In the genomic region with DNA sequence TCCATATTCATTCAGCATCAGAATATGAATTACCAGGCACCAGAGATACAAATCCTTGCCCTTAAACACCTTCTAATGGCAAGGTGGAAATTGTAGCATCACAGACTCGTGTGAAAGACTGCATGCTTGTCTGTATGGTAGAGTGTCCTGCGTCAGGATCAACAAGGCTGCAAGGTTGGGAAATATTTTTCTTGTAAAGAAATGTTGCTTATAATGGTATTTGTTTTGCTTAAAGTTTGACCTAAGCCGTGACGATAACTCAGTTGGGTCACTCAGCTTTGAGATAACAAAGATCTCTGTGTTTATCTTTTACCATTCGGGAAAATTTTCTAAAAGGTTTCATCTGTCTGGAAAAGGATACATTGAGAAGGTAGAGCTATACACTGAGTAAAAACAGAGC, we compare ENCODE assay signal across 31 cellular contexts.
DNase-seq lines count a peak whose midpoint lies in the region; ATAC-seq, FAIRE-seq and TF ChIP-seq lines count a peak whose summit lies in the region.
"Had no signal": no experiment of that assay in that cellular context is flagged by ENCODE, and none has a peak within 500 bp of the region (broad histone marks: within the 10 kb centered on the region; RNA-seq: fewer than 3 reads in every experiment).

No MANE protein-coding gene starts in this region.

- TF ChIP-seq EP300 in A549 (IDR thresholded peaks at IDR 0.05): peak; percentile 100

- H3K4me2 ChIP-seq in A549: peak overlapping the region; percentile 77

- no peak overlapping the region for H3K4me3 Mint-ChIP-seq in osteocyte (ENCODE audit: unreplicated experiment)
- H3K4me3 Mint-ChIP-seq: activated CD4-positive, alpha-beta T cell treated with anti-CD3 and anti-CD28 coated beads, Interleukin-2, amount 10 ng/mL, durations not matched to agents 7 days and 5 days; activated naive CD4-positive, alpha-beta T cell treated with anti-CD3 and anti-CD28 coated beads for 36 hours; CD4-positive, alpha-beta memory T cell; endodermal cell had no signal

- peak overlapping the region; percentile 16; the same call in 2 of the 3 replicates for H3K4me3 ChIP-seq in A549
- H3K4me3 ChIP-seq in choroid plexus epithelial cell (ENCODE audit: low read depth, low read length): no peak overlapping the region
- H3K4me3 ChIP-seq: adrenal gland, cardiac muscle cell, esophagus squamous epithelium, GM12878, K562, left lung, MG63, psoas muscle, sigmoid colon, suprapubic skin had no signal

- TF ChIP-seq CTCF in A549 (IDR thresholded peaks at IDR 0.05) (no peak), choroid plexus epithelial cell (conservative IDR thresholded peaks at IDR 0.05; ENCODE audit: low read depth, low read length) (no peak), osteocyte (IDR thresholded peaks at IDR 0.05) (no peak)

- POLR2A ChIA-PET in A549 (lab: Yijun Ruan, JAX): interaction anchor here (1.2 to 2.7 kb wide), 6 partner anchors 20 to 88 kb away, joined by 3 to 17 read pairs (median 10); a partner anchor contains a TSS

- H3K4me1 Mint-ChIP-seq in osteocyte (ENCODE audit: unreplicated experiment): peaks cover 56% of the 10 kb centered on the region
- H3K4me1 Mint-ChIP-seq: activated CD4-positive, alpha-beta T cell treated with anti-CD3 and anti-CD28 coated beads, Interleukin-2, amount 10 ng/mL, durations not matched to agents 7 days and 5 days; CD4-positive, alpha-beta memory T cell had no signal

- no peaks in the 10 kb centered on the region for H3K9me3 Mint-ChIP-seq in osteocyte (ENCODE audit: unreplicated experiment)
- H3K9me3 Mint-ChIP-seq: activated CD4-positive, alpha-beta T cell treated with anti-CD3 and anti-CD28 coated beads, Interleukin-2, amount 10 ng/mL, durations not matched to agents 7 days and 5 days; activated naive CD4-positive, alpha-beta T cell treated with anti-CD3 and anti-CD28 coated beads for 36 hours; endodermal cell had no signal

- 0% methylated on average over 5 of the region's 5 CpGs for WGBS in A549 (ENCODE audit: missing lambda C conversion rate)

- CTCF ChIA-PET in A549 (lab: Yijun Ruan, JAX): interaction anchor here (0.7 to 4.6 kb wide), 6 partner anchors 89 to 977 kb away, joined by 3 to 41 read pairs (median 3); no protein-coding TSS in a partner anchor

- peak; percentile 56 for FAIRE-seq in A549 (lab: Jason Lieb, UNC)
- FAIRE-seq: A204.1, GM12878, H54 had no signal

- H3K36me3 Mint-ChIP-seq in osteocyte (ENCODE audit: unreplicated experiment): no peaks in the 10 kb centered on the region
- H3K36me3 Mint-ChIP-seq: CD4-positive, alpha-beta memory T cell had no signal

- peak; percentile 54 to 59 for ATAC-seq in A549
- ATAC-seq: GM12878, K562, psoas muscle had no signal

- TF ChIP-seq RAD21 in A549 (conservative IDR thresholded peaks at IDR 0.05 in 1 of 2, IDR thresholded peaks at IDR 0.05 in 1 of 2): peak; percentile 39 to 81; a peak in 4 of 5 replicates

- H3K9me3 ChIP-seq in A549: no peaks in the 10 kb centered on the region; the same call in 2 of the 3 replicates
- H3K9me3 ChIP-seq: adrenal gland, esophagus squamous epithelium, left lung, psoas muscle, sigmoid colon, suprapubic skin had no signal

- peaks cover 65% of the 10 kb centered on the region for H3K4me1 ChIP-seq in A549
- H3K4me1 ChIP-seq: adrenal gland, psoas muscle, sigmoid colon had no signal

- no peak for TF ChIP-seq POLR2A in A549 (IDR thresholded peaks at IDR 0.05; ENCODE audit: low read length)

- no peaks in the 10 kb centered on the region for H3K27me3 Mint-ChIP-seq in osteocyte (ENCODE audit: unreplicated experiment)
- H3K27me3 Mint-ChIP-seq: activated CD4-positive, alpha-beta T cell treated with anti-CD3 and anti-CD28 coated beads, Interleukin-2, amount 10 ng/mL, durations not matched to agents 7 days and 5 days; CD4-positive, alpha-beta memory T cell had no signal

- DNase-seq in A549 (ENCODE audit: low read depth in 1 of 2, low spot score in 1 of 2) (peak; percentile 44 to 97), NCI-H526 (lab: John Stamatoyannopoulos, UW) (peak; percentile 40 to 43), choroid plexus epithelial cell (ENCODE audit: low read depth) (peak; percentile 76), osteocyte (ENCODE audit: extremely low spot score, unreplicated experiment) (no peak), NOMO-1 (lab: John Stamatoyannopoulos, UW; ENCODE audit: unreplicated experiment in 2 of 2) (no peak), NCI-H1417 treated with DMSO at 0.1 percent for 48 hours (lab: John Stamatoyannopoulos, UW) (no peak), SW480 (ENCODE audit: low spot score) (no peak)
- no peak for DNase-seq in activated CD4-positive, alpha-beta T cell treated with anti-CD3 and anti-CD28 coated beads for 1 hour
- DNase-seq: activated CD4-positive, alpha-beta T cell treated with anti-CD3 and anti-CD28 coated beads, Interleukin-2, amount 10 ng/mL, durations not matched to agents 7 days and 5 days; activated naive CD4-positive, alpha-beta T cell treated with anti-CD3 and anti-CD28 coated beads for 36 hours; activated T-cell treated with anti-CD3 and anti-CD28 coated beads, Interleukin-2, amount 50 U/mL, for 48 hours; adrenal gland; CD4-positive, alpha-beta memory T cell; cortex of kidney; endodermal cell; esophagus squamous epithelium; left lung; MG63; NCI-H1105 treated with DMSO at 0.1 percent for 48 hours; NCI-H2029 treated with DMSO at 0.1 percent for 48 hours; NCI-H82; psoas muscle; sigmoid colon; stimulated activated CD4-positive, alpha-beta T cell treated with anti-CD3 and anti-CD28 coated beads, Interleukin-15, amount 100 ng/mL, for 24 hours; stimulated activated naive CD4-positive, alpha-beta T cell had no signal

- H3K27ac ChIP-seq in A549: peak overlapping the region; percentile 91 to 96
- H3K27ac ChIP-seq: adrenal gland, cardiac muscle cell, esophagus squamous epithelium, psoas muscle, sigmoid colon, suprapubic skin had no signal

- H3K27ac Mint-ChIP-seq in osteocyte (ENCODE audit: unreplicated experiment): peak overlapping the region; percentile 90
- H3K27ac Mint-ChIP-seq: activated CD4-positive, alpha-beta T cell treated with anti-CD3 and anti-CD28 coated beads, Interleukin-2, amount 10 ng/mL, durations not matched to agents 7 days and 5 days; activated naive CD4-positive, alpha-beta T cell treated with anti-CD3 and anti-CD28 coated beads for 36 hours; CD4-positive, alpha-beta memory T cell; endodermal cell had no signal

TF ChIP-seq in A549, 52 proteins besides CTCF, POLR2A, EP300 and RAD21 (continues in another document):
- TF ChIP-seq, protein P1, sequence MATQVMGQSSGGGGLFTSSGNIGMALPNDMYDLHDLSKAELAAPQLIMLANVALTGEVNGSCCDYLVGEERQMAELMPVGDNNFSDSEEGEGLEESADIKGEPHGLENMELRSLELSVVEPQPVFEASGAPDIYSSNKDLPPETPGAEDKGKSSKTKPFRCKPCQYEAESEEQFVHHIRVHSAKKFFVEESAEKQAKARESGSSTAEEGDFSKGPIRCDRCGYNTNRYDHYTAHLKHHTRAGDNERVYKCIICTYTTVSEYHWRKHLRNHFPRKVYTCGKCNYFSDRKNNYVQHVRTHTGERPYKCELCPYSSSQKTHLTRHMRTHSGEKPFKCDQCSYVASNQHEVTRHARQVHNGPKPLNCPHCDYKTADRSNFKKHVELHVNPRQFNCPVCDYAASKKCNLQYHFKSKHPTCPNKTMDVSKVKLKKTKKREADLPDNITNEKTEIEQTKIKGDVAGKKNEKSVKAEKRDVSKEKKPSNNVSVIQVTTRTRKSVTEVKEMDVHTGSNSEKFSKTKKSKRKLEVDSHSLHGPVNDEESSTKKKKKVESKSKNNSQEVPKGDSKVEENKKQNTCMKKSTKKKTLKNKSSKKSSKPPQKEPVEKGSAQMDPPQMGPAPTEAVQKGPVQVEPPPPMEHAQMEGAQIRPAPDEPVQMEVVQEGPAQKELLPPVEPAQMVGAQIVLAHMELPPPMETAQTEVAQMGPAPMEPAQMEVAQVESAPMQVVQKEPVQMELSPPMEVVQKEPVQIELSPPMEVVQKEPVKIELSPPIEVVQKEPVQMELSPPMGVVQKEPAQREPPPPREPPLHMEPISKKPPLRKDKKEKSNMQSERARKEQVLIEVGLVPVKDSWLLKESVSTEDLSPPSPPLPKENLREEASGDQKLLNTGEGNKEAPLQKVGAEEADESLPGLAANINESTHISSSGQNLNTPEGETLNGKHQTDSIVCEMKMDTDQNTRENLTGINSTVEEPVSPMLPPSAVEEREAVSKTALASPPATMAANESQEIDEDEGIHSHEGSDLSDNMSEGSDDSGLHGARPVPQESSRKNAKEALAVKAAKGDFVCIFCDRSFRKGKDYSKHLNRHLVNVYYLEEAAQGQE (IDR thresholded peaks at IDR 0.05): no peak
- TF ChIP-seq HOXA7 (CRISPR knock-in tag; IDR thresholded peaks at IDR 0.05) (peak; percentile 97), ZSCAN20 (CRISPR knock-in tag; IDR thresholded peaks at IDR 0.05) (peak; percentile 99), RARB (CRISPR knock-in tag; IDR thresholded peaks at IDR 0.05) (peak; percentile 98), FOSB (CRISPR knock-in tag; IDR thresholded peaks at IDR 0.05) (peak; percentile 77), NR3C1 (IDR thresholded peaks at IDR 0.05) (no peak), KDM1A (IDR thresholded peaks at IDR 0.05; ENCODE audit: low read depth) (no peak), TFCP2L1 (CRISPR knock-in tag; IDR thresholded peaks at IDR 0.05) (peak; percentile 97; the same call in 1 of the 2 replicates), NFE2L2 (conservative IDR thresholded peaks at IDR 0.05; ENCODE audit: low read length) (0 out of 2 replicates have a peak, but pooled peaks have one; percentile 7), JUNB (IDR thresholded peaks at IDR 0.05) (peak; percentile 94), EHF (CRISPR knock-in tag; IDR thresholded peaks at IDR 0.05) (peak; percentile 98), MAZ (IDR thresholded peaks at IDR 0.05; ENCODE audit: borderline replicate concordance, low read depth, low read length) (no peak), CHD2 (IDR thresholded peaks at IDR 0.05; ENCODE audit: low read length, partially characterized antibody) (peak; percentile 53)
- TF ChIP-seq, protein P2, sequence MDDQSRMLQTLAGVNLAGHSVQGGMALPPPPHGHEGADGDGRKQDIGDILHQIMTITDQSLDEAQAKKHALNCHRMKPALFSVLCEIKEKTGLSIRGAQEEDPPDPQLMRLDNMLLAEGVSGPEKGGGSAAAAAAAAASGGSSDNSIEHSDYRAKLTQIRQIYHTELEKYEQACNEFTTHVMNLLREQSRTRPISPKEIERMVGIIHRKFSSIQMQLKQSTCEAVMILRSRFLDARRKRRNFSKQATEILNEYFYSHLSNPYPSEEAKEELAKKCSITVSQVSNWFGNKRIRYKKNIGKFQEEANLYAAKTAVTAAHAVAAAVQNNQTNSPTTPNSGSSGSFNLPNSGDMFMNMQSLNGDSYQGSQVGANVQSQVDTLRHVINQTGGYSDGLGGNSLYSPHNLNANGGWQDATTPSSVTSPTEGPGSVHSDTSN (IDR thresholded peaks at IDR 0.05): peak; percentile 89

Comparison
In these comparisons a context has a peak if more than half of its experiments do, and no peak if none do; other contexts are left out.
1. DNase-seq: peak in A549 (2 of 2), NCI-H526 (2 of 2) and choroid plexus epithelial cell (single experiment); none in osteocyte (single experiment), NOMO-1 (0 of 2), activated CD4-positive, alpha-beta T cell treated with anti-CD3 and anti-CD28 coated beads for 1 hour (single experiment), NCI-H1417 treated with DMSO at 0.1 percent for 48 hours (single experiment) and SW480 (single experiment).